ENCODE assay signal across 1 cellular context in the genomic region with DNA sequence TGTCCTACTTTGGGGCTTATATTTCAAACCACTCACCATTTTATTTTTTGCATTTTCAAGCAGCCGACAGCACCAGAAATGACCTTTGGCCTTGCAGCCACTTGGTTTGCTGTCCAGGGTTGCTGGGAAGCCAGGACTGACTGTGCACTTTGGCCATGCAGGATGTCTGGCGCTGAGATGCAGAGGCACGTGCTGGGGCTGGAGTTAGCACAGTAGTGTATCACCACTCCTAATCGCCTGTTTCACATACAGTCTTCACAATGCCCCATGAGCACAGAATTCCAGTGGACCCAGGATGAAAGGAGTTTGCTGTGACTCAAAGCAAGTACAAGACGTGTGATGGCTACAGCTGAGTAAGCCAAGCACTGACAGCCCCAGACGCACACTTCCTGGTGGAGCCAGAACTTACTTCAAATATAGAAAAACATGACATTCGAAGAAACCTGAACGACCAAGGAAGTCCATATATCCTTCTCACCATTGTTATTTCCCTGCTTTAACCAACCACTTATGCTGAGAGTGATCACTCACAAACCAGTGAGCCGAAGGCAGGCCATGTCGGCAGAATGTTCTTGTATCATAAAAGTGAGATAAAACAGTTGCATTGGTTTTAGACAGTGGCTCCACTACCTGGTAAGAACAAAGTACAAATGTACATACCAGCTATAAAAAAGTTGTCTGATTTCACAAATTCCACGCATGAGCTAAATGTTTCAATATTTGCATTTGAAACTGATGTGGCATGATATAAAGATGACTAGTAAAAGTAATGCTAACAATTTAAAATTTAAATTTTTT.
TF ChIP-seq lines count a peak whose summit lies in the region.

No MANE protein-coding gene starts in this region.

TF ChIP-seq in HepG2, 621 proteins besides CTCF, POLR2A, EP300 and RAD21 (continued from another document and continues in another):
- 0 out of 2 replicates have a peak, but pooled peaks have one; percentile 35 for TF ChIP-seq ZNF350 (CRISPR knock-in tag; IDR thresholded peaks at IDR 0.05; ENCODE audit: borderline replicate concordance, low read depth)
- TF ChIP-seq ZNF777 (CRISPR knock-in tag; IDR thresholded peaks at IDR 0.05): peak; percentile 55; the same call in 1 of the 2 replicates
- TF ChIP-seq, protein P1, sequence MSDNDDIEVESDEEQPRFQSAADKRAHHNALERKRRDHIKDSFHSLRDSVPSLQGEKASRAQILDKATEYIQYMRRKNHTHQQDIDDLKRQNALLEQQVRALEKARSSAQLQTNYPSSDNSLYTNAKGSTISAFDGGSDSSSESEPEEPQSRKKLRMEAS (IDR thresholded peaks at IDR 0.05): peak; percentile 92
- TF ChIP-seq, protein P2, sequence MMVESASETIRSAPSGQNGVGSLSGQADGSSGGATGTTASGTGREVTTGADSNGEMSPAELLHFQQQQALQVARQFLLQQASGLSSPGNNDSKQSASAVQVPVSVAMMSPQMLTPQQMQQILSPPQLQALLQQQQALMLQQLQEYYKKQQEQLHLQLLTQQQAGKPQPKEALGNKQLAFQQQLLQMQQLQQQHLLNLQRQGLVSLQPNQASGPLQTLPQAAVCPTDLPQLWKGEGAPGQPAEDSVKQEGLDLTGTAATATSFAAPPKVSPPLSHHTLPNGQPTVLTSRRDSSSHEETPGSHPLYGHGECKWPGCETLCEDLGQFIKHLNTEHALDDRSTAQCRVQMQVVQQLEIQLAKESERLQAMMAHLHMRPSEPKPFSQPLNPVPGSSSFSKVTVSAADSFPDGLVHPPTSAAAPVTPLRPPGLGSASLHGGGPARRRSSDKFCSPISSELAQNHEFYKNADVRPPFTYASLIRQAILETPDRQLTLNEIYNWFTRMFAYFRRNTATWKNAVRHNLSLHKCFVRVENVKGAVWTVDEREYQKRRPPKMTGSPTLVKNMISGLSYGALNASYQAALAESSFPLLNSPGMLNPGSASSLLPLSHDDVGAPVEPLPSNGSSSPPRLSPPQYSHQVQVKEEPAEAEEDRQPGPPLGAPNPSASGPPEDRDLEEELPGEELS (CRISPR knock-in tag; IDR thresholded peaks at IDR 0.05): peak; percentile 35; the same call in 1 of the 2 replicates
- TF ChIP-seq, protein P3, sequence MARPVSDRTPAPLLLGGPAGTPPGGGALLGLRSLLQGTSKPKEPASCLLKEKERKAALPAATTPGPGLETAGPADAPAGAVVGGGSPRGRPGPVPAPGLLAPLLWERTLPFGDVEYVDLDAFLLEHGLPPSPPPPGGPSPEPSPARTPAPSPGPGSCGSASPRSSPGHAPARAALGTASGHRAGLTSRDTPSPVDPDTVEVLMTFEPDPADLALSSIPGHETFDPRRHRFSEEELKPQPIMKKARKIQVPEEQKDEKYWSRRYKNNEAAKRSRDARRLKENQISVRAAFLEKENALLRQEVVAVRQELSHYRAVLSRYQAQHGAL (CRISPR knock-in tag; IDR thresholded peaks at IDR 0.05; ENCODE audit: not compliant biosample characterization): no peak
- TF ChIP-seq, protein P4, sequence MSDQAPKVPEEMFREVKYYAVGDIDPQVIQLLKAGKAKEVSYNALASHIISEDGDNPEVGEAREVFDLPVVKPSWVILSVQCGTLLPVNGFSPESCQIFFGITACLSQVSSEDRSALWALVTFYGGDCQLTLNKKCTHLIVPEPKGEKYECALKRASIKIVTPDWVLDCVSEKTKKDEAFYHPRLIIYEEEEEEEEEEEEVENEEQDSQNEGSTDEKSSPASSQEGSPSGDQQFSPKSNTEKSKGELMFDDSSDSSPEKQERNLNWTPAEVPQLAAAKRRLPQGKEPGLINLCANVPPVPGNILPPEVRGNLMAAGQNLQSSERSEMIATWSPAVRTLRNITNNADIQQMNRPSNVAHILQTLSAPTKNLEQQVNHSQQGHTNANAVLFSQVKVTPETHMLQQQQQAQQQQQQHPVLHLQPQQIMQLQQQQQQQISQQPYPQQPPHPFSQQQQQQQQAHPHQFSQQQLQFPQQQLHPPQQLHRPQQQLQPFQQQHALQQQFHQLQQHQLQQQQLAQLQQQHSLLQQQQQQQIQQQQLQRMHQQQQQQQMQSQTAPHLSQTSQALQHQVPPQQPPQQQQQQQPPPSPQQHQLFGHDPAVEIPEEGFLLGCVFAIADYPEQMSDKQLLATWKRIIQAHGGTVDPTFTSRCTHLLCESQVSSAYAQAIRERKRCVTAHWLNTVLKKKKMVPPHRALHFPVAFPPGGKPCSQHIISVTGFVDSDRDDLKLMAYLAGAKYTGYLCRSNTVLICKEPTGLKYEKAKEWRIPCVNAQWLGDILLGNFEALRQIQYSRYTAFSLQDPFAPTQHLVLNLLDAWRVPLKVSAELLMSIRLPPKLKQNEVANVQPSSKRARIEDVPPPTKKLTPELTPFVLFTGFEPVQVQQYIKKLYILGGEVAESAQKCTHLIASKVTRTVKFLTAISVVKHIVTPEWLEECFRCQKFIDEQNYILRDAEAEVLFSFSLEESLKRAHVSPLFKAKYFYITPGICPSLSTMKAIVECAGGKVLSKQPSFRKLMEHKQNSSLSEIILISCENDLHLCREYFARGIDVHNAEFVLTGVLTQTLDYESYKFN (CRISPR knock-in tag; conservative IDR thresholded peaks at IDR 0.05): peak; percentile 53
- no peak for TF ChIP-seq MXI1 (IDR thresholded peaks at IDR 0.05; ENCODE audit: borderline replicate concordance, low read depth, low read length)
- TF ChIP-seq SNAI1 (CRISPR knock-in tag; IDR thresholded peaks at IDR 0.05; ENCODE audit: borderline replicate concordance): no peak
- peak; percentile 48; the same call in 1 of the 2 replicates for TF ChIP-seq RXRB (CRISPR knock-in tag; IDR thresholded peaks at IDR 0.05; ENCODE audit: borderline replicate concordance)
- peak; percentile 71 for TF ChIP-seq BCL6 (CRISPR knock-in tag; IDR thresholded peaks at IDR 0.05)
- TF ChIP-seq NR2C2 (CRISPR knock-in tag; IDR thresholded peaks at IDR 0.05; ENCODE audit: borderline replicate concordance): peak; percentile 67
- 0 out of 2 replicates have a peak, but pooled peaks have one; percentile 39 for TF ChIP-seq CBX5 (CRISPR knock-in tag; IDR thresholded peaks at IDR 0.05; ENCODE audit: borderline replicate concordance)
- peak; percentile 75 for TF ChIP-seq TEAD3 (CRISPR knock-in tag; optimal IDR thresholded peaks at IDR 0.05; ENCODE audit: borderline replicate concordance)
- TF ChIP-seq DMAP1 (CRISPR knock-in tag; IDR thresholded peaks at IDR 0.05): peak; percentile 51
- TF ChIP-seq ZSCAN30 (CRISPR knock-in tag; IDR thresholded peaks at IDR 0.05): no peak
- TF ChIP-seq MED8 (CRISPR knock-in tag; IDR thresholded peaks at IDR 0.05; ENCODE audit: insufficient replicate concordance): no peak
- peak; percentile 61 for TF ChIP-seq ZNF788 (CRISPR knock-in tag; IDR thresholded peaks at IDR 0.05; ENCODE audit: borderline replicate concordance)
- TF ChIP-seq ZNF432 (CRISPR knock-in tag; IDR thresholded peaks at IDR 0.05; ENCODE audit: borderline replicate concordance): no peak
- TF ChIP-seq, protein P5, sequence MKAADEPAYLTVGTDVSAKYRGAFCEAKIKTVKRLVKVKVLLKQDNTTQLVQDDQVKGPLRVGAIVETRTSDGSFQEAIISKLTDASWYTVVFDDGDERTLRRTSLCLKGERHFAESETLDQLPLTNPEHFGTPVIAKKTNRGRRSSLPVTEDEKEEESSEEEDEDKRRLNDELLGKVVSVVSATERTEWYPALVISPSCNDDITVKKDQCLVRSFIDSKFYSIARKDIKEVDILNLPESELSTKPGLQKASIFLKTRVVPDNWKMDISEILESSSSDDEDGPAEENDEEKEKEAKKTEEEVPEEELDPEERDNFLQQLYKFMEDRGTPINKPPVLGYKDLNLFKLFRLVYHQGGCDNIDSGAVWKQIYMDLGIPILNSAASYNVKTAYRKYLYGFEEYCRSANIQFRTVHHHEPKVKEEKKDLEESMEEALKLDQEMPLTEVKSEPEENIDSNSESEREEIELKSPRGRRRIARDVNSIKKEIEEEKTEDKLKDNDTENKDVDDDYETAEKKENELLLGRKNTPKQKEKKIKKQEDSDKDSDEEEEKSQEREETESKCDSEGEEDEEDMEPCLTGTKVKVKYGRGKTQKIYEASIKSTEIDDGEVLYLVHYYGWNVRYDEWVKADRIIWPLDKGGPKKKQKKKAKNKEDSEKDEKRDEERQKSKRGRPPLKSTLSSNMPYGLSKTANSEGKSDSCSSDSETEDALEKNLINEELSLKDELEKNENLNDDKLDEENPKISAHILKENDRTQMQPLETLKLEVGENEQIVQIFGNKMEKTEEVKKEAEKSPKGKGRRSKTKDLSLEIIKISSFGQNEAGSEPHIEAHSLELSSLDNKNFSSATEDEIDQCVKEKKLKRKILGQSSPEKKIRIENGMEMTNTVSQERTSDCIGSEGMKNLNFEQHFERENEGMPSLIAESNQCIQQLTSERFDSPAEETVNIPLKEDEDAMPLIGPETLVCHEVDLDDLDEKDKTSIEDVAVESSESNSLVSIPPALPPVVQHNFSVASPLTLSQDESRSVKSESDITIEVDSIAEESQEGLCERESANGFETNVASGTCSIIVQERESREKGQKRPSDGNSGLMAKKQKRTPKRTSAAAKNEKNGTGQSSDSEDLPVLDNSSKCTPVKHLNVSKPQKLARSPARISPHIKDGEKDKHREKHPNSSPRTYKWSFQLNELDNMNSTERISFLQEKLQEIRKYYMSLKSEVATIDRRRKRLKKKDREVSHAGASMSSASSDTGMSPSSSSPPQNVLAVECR (CRISPR knock-in tag; IDR thresholded peaks at IDR 0.05; ENCODE audit: borderline replicate concordance): peak; percentile 29; the same call in 1 of the 2 replicates
- TF ChIP-seq MXD4 (CRISPR knock-in tag; IDR thresholded peaks at IDR 0.05): 0 out of 2 replicates have a peak, but pooled peaks have one; percentile 29
- TF ChIP-seq, protein P6, sequence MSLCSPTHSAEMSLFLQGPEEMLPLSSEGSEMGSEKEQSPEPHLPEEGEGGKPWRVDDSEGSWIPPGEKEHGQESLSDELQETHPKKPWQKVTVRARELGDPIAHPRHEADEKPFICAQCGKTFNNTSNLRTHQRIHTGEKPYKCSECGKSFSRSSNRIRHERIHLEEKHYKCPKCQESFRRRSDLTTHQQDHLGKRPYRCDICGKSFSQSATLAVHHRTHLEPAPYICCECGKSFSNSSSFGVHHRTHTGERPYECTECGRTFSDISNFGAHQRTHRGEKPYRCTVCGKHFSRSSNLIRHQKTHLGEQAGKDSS (CRISPR knock-in tag; IDR thresholded peaks at IDR 0.05; ENCODE audit: borderline replicate concordance, low read depth): no peak
- peak; percentile 82 for TF ChIP-seq NCOR1 (IDR thresholded peaks at IDR 0.05; ENCODE audit: borderline replicate concordance, low read length)
- peak; percentile 20 for TF ChIP-seq XRCC5 (optimal IDR thresholded peaks at IDR 0.05; ENCODE audit: low read length)
- TF ChIP-seq MED13 (CRISPR knock-in tag; IDR thresholded peaks at IDR 0.05): no peak
- no peak for TF ChIP-seq HOXA7 (CRISPR knock-in tag; IDR thresholded peaks at IDR 0.05)
- peak; percentile 84 for TF ChIP-seq SKI (IDR thresholded peaks at IDR 0.05; ENCODE audit: partially characterized antibody)
- TF ChIP-seq, protein P7, sequence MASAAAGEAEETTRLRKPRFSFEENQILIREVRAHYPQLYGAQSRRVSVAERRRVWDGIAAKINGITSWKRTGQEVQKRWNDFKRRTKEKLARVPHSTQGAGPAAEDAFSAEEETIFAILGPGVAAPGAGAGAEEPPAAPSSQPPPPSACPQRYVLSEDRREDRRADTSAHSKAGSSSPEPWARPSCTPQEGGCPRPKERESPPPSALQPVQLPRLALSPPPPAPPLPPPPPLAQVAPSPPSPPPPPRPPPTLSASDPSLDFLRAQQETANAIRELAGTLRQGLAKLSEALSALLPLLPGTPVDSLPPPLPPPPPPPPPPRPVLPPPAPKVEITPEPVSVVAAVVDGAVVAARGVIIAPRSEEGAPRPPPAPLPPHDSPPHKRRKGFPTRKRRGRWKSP (CRISPR knock-in tag; IDR thresholded peaks at IDR 0.05): peak; percentile 39; the same call in 1 of the 2 replicates
- peak; percentile 73 for TF ChIP-seq SALL1 (CRISPR knock-in tag; IDR thresholded peaks at IDR 0.05)
- peak; percentile 85 for TF ChIP-seq NR2F6 (IDR thresholded peaks at IDR 0.05)
- TF ChIP-seq NR2F6 (CRISPR knock-in tag; IDR thresholded peaks at IDR 0.05): peak; percentile 93
- peak; percentile 61 for TF ChIP-seq HOXA3 (CRISPR knock-in tag; IDR thresholded peaks at IDR 0.05)
- TF ChIP-seq ZNF292 (CRISPR knock-in tag; IDR thresholded peaks at IDR 0.05; ENCODE audit: borderline replicate concordance, low read depth): peak; percentile 71; the same call in 1 of the 2 replicates
- TF ChIP-seq, protein P8, sequence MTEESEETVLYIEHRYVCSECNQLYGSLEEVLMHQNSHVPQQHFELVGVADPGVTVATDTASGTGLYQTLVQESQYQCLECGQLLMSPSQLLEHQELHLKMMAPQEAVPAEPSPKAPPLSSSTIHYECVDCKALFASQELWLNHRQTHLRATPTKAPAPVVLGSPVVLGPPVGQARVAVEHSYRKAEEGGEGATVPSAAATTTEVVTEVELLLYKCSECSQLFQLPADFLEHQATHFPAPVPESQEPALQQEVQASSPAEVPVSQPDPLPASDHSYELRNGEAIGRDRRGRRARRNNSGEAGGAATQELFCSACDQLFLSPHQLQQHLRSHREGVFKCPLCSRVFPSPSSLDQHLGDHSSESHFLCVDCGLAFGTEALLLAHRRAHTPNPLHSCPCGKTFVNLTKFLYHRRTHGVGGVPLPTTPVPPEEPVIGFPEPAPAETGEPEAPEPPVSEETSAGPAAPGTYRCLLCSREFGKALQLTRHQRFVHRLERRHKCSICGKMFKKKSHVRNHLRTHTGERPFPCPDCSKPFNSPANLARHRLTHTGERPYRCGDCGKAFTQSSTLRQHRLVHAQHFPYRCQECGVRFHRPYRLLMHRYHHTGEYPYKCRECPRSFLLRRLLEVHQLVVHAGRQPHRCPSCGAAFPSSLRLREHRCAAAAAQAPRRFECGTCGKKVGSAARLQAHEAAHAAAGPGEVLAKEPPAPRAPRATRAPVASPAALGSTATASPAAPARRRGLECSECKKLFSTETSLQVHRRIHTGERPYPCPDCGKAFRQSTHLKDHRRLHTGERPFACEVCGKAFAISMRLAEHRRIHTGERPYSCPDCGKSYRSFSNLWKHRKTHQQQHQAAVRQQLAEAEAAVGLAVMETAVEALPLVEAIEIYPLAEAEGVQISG (CRISPR knock-in tag; IDR thresholded peaks at IDR 0.05): peak; percentile 66
- peak; percentile 48; the same call in 1 of the 2 replicates for TF ChIP-seq TBX2 (CRISPR knock-in tag; IDR thresholded peaks at IDR 0.05; ENCODE audit: borderline replicate concordance)
- TF ChIP-seq, protein P9, sequence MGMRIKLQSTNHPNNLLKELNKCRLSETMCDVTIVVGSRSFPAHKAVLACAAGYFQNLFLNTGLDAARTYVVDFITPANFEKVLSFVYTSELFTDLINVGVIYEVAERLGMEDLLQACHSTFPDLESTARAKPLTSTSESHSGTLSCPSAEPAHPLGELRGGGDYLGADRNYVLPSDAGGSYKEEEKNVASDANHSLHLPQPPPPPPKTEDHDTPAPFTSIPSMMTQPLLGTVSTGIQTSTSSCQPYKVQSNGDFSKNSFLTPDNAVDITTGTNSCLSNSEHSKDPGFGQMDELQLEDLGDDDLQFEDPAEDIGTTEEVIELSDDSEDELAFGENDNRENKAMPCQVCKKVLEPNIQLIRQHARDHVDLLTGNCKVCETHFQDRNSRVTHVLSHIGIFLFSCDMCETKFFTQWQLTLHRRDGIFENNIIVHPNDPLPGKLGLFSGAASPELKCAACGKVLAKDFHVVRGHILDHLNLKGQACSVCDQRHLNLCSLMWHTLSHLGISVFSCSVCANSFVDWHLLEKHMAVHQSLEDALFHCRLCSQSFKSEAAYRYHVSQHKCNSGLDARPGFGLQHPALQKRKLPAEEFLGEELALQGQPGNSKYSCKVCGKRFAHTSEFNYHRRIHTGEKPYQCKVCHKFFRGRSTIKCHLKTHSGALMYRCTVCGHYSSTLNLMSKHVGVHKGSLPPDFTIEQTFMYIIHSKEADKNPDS (CRISPR knock-in tag; IDR thresholded peaks at IDR 0.05): no peak
- TF ChIP-seq GATAD1 (CRISPR knock-in tag; IDR thresholded peaks at IDR 0.05): 0 out of 2 replicates have a peak, but pooled peaks have one; percentile 26
- TF ChIP-seq NCOA2 (CRISPR knock-in tag; IDR thresholded peaks at IDR 0.05): 0 out of 2 replicates have a peak, but pooled peaks have one; percentile 17
- no peak for TF ChIP-seq ARNT (IDR thresholded peaks at IDR 0.05)
- no peak for TF ChIP-seq REXO4 (CRISPR knock-in tag; IDR thresholded peaks at IDR 0.05; ENCODE audit: borderline replicate concordance)
- peak; percentile 83 for TF ChIP-seq MYC (CRISPR knock-in tag; IDR thresholded peaks at IDR 0.05; ENCODE audit: borderline replicate concordance)
